ENCODE assay signal across 18 cellular contexts in genomic region chr7:79789584-79790345, GRCh38.
DNase-seq lines count a peak whose midpoint lies in the region; ATAC-seq, FAIRE-seq and TF ChIP-seq lines count a peak whose summit lies in the region.
"Had no signal": no experiment of that assay in that cellular context is flagged by ENCODE, and none has a peak within 500 bp of the region (broad histone marks: within the 10 kb centered on the region; RNA-seq: fewer than 3 reads in every experiment).

No MANE protein-coding gene starts in this region.

- ATAC-seq in IMR-90 (ENCODE audit: low read depth) (peak; percentile 40; the same call in 1 of the 2 replicates), pancreas (no peak), GM19395 (IDR thresholded peaks at IDR 0.05; ENCODE audit: unreplicated experiment) (no peak), GM21619 (IDR thresholded peaks at IDR 0.05; ENCODE audit: unreplicated experiment) (no peak)

- 80% methylated on average over 1 of the region's 2 CpGs; no CpG with 5 or more reads in 1 of the 2 experiments for WGBS in IMR-90 (ENCODE audit: extremely low coverage in 2 of 2, insufficient read length in 1 of 2), 2 experiments
- WGBS in pancreas, 2 donors: 31 to 39% methylated on average over 2 of the region's 2 CpGs
- WGBS in esophagus squamous epithelium, 2 donors: 7 to 11% methylated on average over 2 of the region's 2 CpGs

- H2AK5ac ChIP-seq in IMR-90 (ENCODE audit: low read depth, low read length): no peak overlapping the region; the same call in 1 of the 2 replicates

- H2BK20ac ChIP-seq in IMR-90 (ENCODE audit: low read depth, low read length): no peak overlapping the region

- dilution Hi-C loops in IMR-90 (cut with HindIII; ENCODE audit: low sequenced_read_pairs, unreplicated experiment): no loop called here

- H3K56ac ChIP-seq in IMR-90 (ENCODE audit: extremely low read depth, insufficient read depth, low read length): no peak overlapping the region

- no peaks in the 10 kb centered on the region for H3K36me3 Mint-ChIP-seq in brain
- H3K36me3 Mint-ChIP-seq: immature natural killer cell had no signal

- peaks cover 7% of the 10 kb centered on the region for H3K4me1 Mint-ChIP-seq in brain
- H3K4me1 Mint-ChIP-seq: endodermal cell, immature natural killer cell had no signal

- no peaks in the 10 kb centered on the region for H3K79me2 ChIP-seq in ACC112 (ENCODE audit: control insufficient read depth, insufficient read depth, low read length, unreplicated experiment)

- H2BK120ac ChIP-seq in IMR-90 (ENCODE audit: low read depth, low read length): peak overlapping the region; percentile 59; the same call in 1 of the 2 replicates

- DNase-seq in IMR-90 (peak; percentile 68), kidney tubule cell (ENCODE audit: low spot score) (peak; percentile 56), pancreas (no peak), esophagus squamous epithelium (lab: John Stamatoyannopoulos, UW) (no peak)
- DNase-seq: activated CD4-positive, alpha-beta T cell treated with anti-CD3 and anti-CD28 coated beads for 48 hours; activated naive CD4-positive, alpha-beta T cell treated with anti-CD3 and anti-CD28 coated beads, Interleukin-2, amount 50 U/mL, for 16 hours; endodermal cell; immature natural killer cell; Karpas-422; NCI-H1417 treated with DMSO at 0.1 percent for 48 hours; transverse colon had no signal

- no peaks in the 10 kb centered on the region for H4K20me1 ChIP-seq in IMR-90 (ENCODE audit: insufficient read depth, low read length)

- H3K18ac ChIP-seq in IMR-90 (ENCODE audit: low read depth, low read length): peak overlapping the region; percentile 91; the same call in 1 of the 2 replicates

- TF ChIP-seq POLR2A in IMR-90 (IDR thresholded peaks at IDR 0.05; ENCODE audit: low read depth, low read length): no peak
- no peak for TF ChIP-seq POLR2A in esophagus squamous epithelium (IDR thresholded peaks at IDR 0.05)

- FAIRE-seq in pancreas (lab: Jason Lieb, UNC): no peak
- FAIRE-seq: A204.1 had no signal

- H3K27me3 ChIP-seq in ACC112 (ENCODE audit: insufficient read depth, low read length) (no peaks in the 10 kb centered on the region), IMR-90 (ENCODE audit: control insufficient read depth, insufficient read depth, low read length) (no peaks in the 10 kb centered on the region), pancreas (no peaks in the 10 kb centered on the region), esophagus squamous epithelium (no peaks in the 10 kb centered on the region)
- H3K27me3 ChIP-seq: cardiac muscle cell, transverse colon had no signal

- BruUV-seq in IMR-90 (replicated peaks; lab: Mats Ljungman, UMichigan): no TSS peak

- TF ChIP-seq CTCF in IMR-90 (conservative IDR thresholded peaks at IDR 0.05; ENCODE audit: low read depth, low read length) (no peak), brain (conservative IDR thresholded peaks at IDR 0.05) (no peak), pancreas (IDR thresholded peaks at IDR 0.05) (no peak), esophagus squamous epithelium (IDR thresholded peaks at IDR 0.05) (no peak)

- POLR2A ChIA-PET in IMR-90 (lab: Charles Lee; ENCODE audit: unreplicated experiment): interaction anchor here (0.7 to 1.0 kb wide), 2 partner anchors 9 to 1069 kb away, joined by 5 read pairs; no protein-coding TSS in a partner anchor

- no peak overlapping the region for H3K23ac ChIP-seq in IMR-90 (ENCODE audit: low read depth, low read length)

- peak overlapping the region in 1 of 2 experiments; percentile 73; a peak in 2 of 4 replicates for H4K8ac ChIP-seq in IMR-90 (ENCODE audit: low read depth in 2 of 2, low read length in 2 of 2)

- H3K27ac Mint-ChIP-seq in brain: peak overlapping the region in 3 of 5 experiments; percentile 61 to 75 (median 71)
- H3K27ac Mint-ChIP-seq: endodermal cell, immature natural killer cell had no signal

- H3K27ac ChIP-seq in ACC112 (ENCODE audit: low read depth, low read length) (no peak overlapping the region), IMR-90 (ENCODE audit: insufficient read depth, low read length) (peak overlapping the region; percentile 64; the same call in 1 of the 2 replicates), pancreas (no peak overlapping the region), esophagus squamous epithelium (no peak overlapping the region)
- H3K27ac ChIP-seq: cardiac muscle cell, HL-60, transverse colon had no signal

- H3K4me1 ChIP-seq in ACC112 (ENCODE audit: control insufficient read depth, insufficient read depth, low read length, unreplicated experiment) (peaks cover 14% of the 10 kb centered on the region), IMR-90 (ENCODE audit: control insufficient read depth, insufficient read depth, low read length) (peaks cover 3% of the 10 kb centered on the region; the same call in 1 of the 2 replicates), pancreas (no peaks in the 10 kb centered on the region), esophagus squamous epithelium (no peaks in the 10 kb centered on the region)
- H3K4me1 ChIP-seq: transverse colon had no signal

- H3K27me3 Mint-ChIP-seq in brain: peaks cover 6% of the 10 kb centered on the region

- peak overlapping the region; percentile 48; the same call in 1 of the 3 replicates for H2BK15ac ChIP-seq in IMR-90 (ENCODE audit: low read depth, low read length)

- H3K4me3 ChIP-seq in ACC112 (ENCODE audit: low read depth, low read length): peak overlapping the region; percentile 13; the same call in 1 of the 2 replicates
- H3K4me3 ChIP-seq in IMR-90 (ENCODE audit: insufficient read depth, low read depth, low read length): no peak overlapping the region
- no peak overlapping the region for H3K4me3 ChIP-seq in pancreas
- H3K4me3 ChIP-seq in esophagus squamous epithelium: no peak overlapping the region
- H3K4me3 ChIP-seq: cardiac muscle cell, transverse colon had no signal

- H3K9me1 ChIP-seq in IMR-90 (ENCODE audit: insufficient read depth, low read length): no peaks in the 10 kb centered on the region; the same call in 1 of the 2 replicates

- H2AFZ ChIP-seq in ACC112 (ENCODE audit: low read length, unreplicated experiment): peak overlapping the region; percentile 94
- H2AFZ ChIP-seq in IMR-90 (replicated peaks; ENCODE audit: low read length, poor library complexity): no peak overlapping the region

- peak overlapping the region; percentile 63; the same call in 1 of the 2 replicates for H4K5ac ChIP-seq in IMR-90 (ENCODE audit: low read depth, low read length)

- in situ Hi-C loops in IMR-90 (cut with MboI; ENCODE audit: low sequenced_read_pairs): no loop called here

- no peak overlapping the region for H3K9ac ChIP-seq in IMR-90 (ENCODE audit: low read depth, low read length)

- no peak overlapping the region for H3K14ac ChIP-seq in IMR-90 (replicated peaks; ENCODE audit: low read depth, low read length)

- no peak overlapping the region for H2AK9ac ChIP-seq in IMR-90 (replicated peaks; ENCODE audit: low read depth, low read length, poor library complexity)

- H3K4me2 ChIP-seq in IMR-90 (ENCODE audit: low read depth, low read length): peak overlapping the region; percentile 66

- peak overlapping the region; percentile 59; the same call in 1 of the 2 replicates for H3K4ac ChIP-seq in IMR-90 (ENCODE audit: low read depth, low read length)

- peak overlapping the region in 2 of 5 experiments; percentile 7 for H3K4me3 Mint-ChIP-seq in brain
- H3K4me3 Mint-ChIP-seq: endodermal cell, immature natural killer cell had no signal

- H3K9me3 ChIP-seq in IMR-90 (ENCODE audit: control insufficient read depth, insufficient read depth, low read length) (no peaks in the 10 kb centered on the region), pancreas (no peaks in the 10 kb centered on the region), esophagus squamous epithelium (no peaks in the 10 kb centered on the region)
- H3K9me3 ChIP-seq: transverse colon had no signal

- intact Hi-C loops in IMR-90 (cut with micrococcal nuclease): no loop called here
- intact Hi-C loops in pancreas (cut with DNase I): no loop called here
- intact Hi-C loops in esophagus squamous epithelium (cut with DNase I): no loop called here

- no peaks in the 10 kb centered on the region for H3K36me3 ChIP-seq in ACC112 (ENCODE audit: insufficient read depth, low read length)
- H3K36me3 ChIP-seq in IMR-90 (ENCODE audit: control insufficient read depth, insufficient read depth, low read length): no peaks in the 10 kb centered on the region
- H3K36me3 ChIP-seq in pancreas: no peaks in the 10 kb centered on the region
- H3K36me3 ChIP-seq in esophagus squamous epithelium: no peaks in the 10 kb centered on the region
- H3K36me3 ChIP-seq: cardiac muscle cell, transverse colon had no signal

- H3K79me1 ChIP-seq in IMR-90 (ENCODE audit: low read depth in 1 of 2, low read length in 2 of 2): no peaks in the 10 kb centered on the region

- H4K91ac ChIP-seq in IMR-90 (ENCODE audit: insufficient read depth, low read depth, low read length): peak overlapping the region; percentile 12; the same call in 1 of the 2 replicates

- CTCF ChIA-PET in IMR-90 (lab: Yijun Ruan, JAX): no interaction called here

- H3K9me3 Mint-ChIP-seq in brain: no peaks in the 10 kb centered on the region
- H3K9me3 Mint-ChIP-seq: endodermal cell had no signal

- peak overlapping the region; percentile 77 for H2BK5ac ChIP-seq in IMR-90 (ENCODE audit: low read depth, low read length, poor library complexity, severe bottlenecking)

- no peak for TF ChIP-seq RAD21 in IMR-90 (IDR thresholded peaks at IDR 0.05; ENCODE audit: low read length)

TF ChIP-seq in IMR-90, 13 proteins besides CTCF, POLR2A, EP300 and RAD21 (continues in another document):
- no peak for TF ChIP-seq MXI1 (IDR thresholded peaks at IDR 0.05; ENCODE audit: borderline replicate concordance, low read depth, low read length)
- TF ChIP-seq CEBPB (IDR thresholded peaks at IDR 0.05; ENCODE audit: low read depth, low read length): no peak
- no peak for TF ChIP-seq RCOR1 (IDR thresholded peaks at IDR 0.05; ENCODE audit: insufficient replicate concordance, low read length)
- no peak for TF ChIP-seq BHLHE40 (IDR thresholded peaks at IDR 0.05; ENCODE audit: low read depth, low read length)
- TF ChIP-seq FOS (IDR thresholded peaks at IDR 0.05; ENCODE audit: low read depth, low read length): no peak
- no peak for TF ChIP-seq CHD1 (IDR thresholded peaks at IDR 0.05; ENCODE audit: low read depth, low read length)
- no peak for TF ChIP-seq ELK1 (IDR thresholded peaks at IDR 0.05; ENCODE audit: borderline replicate concordance, low read depth, low read length)

Comparison
In these comparisons a context has a peak if more than half of its experiments do, and no peak if none do; other contexts are left out.
1. DNase-seq: peak in IMR-90 (single experiment) and kidney tubule cell (single experiment); none in pancreas (0 of 6) and esophagus squamous epithelium (single experiment).